ENCODE assay signal across 8 cellular contexts in the genomic region with DNA sequence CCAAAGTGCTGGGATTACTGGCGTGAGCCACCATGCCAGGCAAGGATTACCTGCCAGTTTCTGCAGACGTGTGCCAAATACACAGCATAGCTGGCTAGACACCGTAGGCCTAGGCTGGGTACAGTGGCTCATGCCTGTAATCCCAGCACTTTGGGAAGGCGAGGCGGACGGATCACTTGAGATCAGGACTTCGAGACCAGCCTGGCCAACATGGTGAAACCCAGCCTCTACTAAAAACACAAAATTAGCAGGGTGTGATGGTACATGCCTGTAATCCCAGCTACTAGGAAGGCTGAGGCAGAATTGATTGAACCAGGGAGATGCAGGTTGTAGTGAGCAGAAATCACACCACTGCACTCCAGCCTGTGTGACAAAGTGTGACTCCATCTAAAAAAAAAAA. TPM values are rescaled to one million over a fixed set of nuclear protein-coding genes. Genes with fewer than 3 reads are reported as not detected.
DNase-seq lines count a peak whose midpoint lies in the region; TF ChIP-seq lines count a peak whose summit lies in the region.

No MANE protein-coding gene starts in this region.

- DNase-seq in AG09309 (ENCODE audit: low read depth): no peak
- no peak for DNase-seq in Jurkat, Clone E6-1 (ENCODE audit: low read depth, low spot score)
- DNase-seq in nucleus accumbens (lab: John Stamatoyannopoulos, UW): no peak
- no peak for DNase-seq in HEK293T (ENCODE audit: extremely low spot score)
- no peak for DNase-seq in NCI-H524 (lab: John Stamatoyannopoulos, UW)
- DNase-seq in T1000 (lab: John Stamatoyannopoulos, UW): no peak

- peak overlapping the region; percentile 64 for H3K4me3 ChIP-seq in AG09309 (ENCODE audit: control insufficient read depth, low read depth, low read length)
- H3K4me3 ChIP-seq in Jurkat, Clone E6-1 (ENCODE audit: low read length): peak overlapping the region; percentile 97
- peak overlapping the region; percentile 92 to 94 for H3K4me3 ChIP-seq in mucosa of rectum (ENCODE audit: low read length in 2 of 2)

- H3K4me1 ChIP-seq in mucosa of rectum (ENCODE audit: control insufficient read depth in 2 of 2, insufficient read depth in 2 of 2, low read length in 2 of 2): peaks cover 9 to 15% of the 10 kb centered on the region in 2 donors

- H3K27me3 ChIP-seq in mucosa of rectum (ENCODE audit: control insufficient read depth in 2 of 2, insufficient read depth in 2 of 2, low read length in 2 of 2): no peaks in the 10 kb centered on the region

- peak overlapping the region in 4 of 5 experiments; percentile 96 to 99 (median 98) for H3K27ac Mint-ChIP-seq in brain

- peaks cover 32% of the 10 kb centered on the region for H3K36me3 Mint-ChIP-seq in brain

- H3K4me1 Mint-ChIP-seq in brain: peaks cover 27% of the 10 kb centered on the region

- peaks cover 5 to 21% of the 10 kb centered on the region in 2 donors for H3K36me3 ChIP-seq in mucosa of rectum (ENCODE audit: control insufficient read depth in 2 of 2, insufficient read depth in 2 of 2, low read length in 2 of 2)

- H3K4me3 Mint-ChIP-seq in brain: peak overlapping the region; percentile 95 to 96 (median 95)

- H3K27ac ChIP-seq in mucosa of rectum (ENCODE audit: low read depth in 2 of 2, low read length in 2 of 2): no peak overlapping the region

- TF ChIP-seq CTCF in AG09309 (IDR thresholded peaks at IDR 0.05; ENCODE audit: control insufficient read depth, insufficient read depth, low read depth, low read length, missing control alignments) (no peak), brain (conservative IDR thresholded peaks at IDR 0.05) (no peak)

- peaks cover 6% of the 10 kb centered on the region for H3K27me3 Mint-ChIP-seq in brain

- POLR2A ChIA-PET in HEK293T (lab: Yijun Ruan, JAX): no interaction called here

- H3K9ac ChIP-seq in mucosa of rectum (ENCODE audit: low read depth in 1 of 2, low read length in 2 of 2): no peak overlapping the region

- peaks cover 0 to 6% (median 0%) of the 10 kb centered on the region in 5 experiments for H3K9me3 Mint-ChIP-seq in brain

- CTCF ChIA-PET in HEK293T (lab: Yijun Ruan, JAX): interaction anchor here (0.6 to 1.3 kb wide), 3 partner anchors 11 to 47 kb away, joined by 3 to 4 read pairs (median 3); no protein-coding TSS in a partner anchor

- no peaks in the 10 kb centered on the region for H3K9me3 ChIP-seq in mucosa of rectum (ENCODE audit: control insufficient read depth in 2 of 2, low read length in 2 of 2)

TF ChIP-seq in HEK293T, 16 proteins besides CTCF, POLR2A, EP300 and RAD21:
- TF ChIP-seq, protein P1, sequence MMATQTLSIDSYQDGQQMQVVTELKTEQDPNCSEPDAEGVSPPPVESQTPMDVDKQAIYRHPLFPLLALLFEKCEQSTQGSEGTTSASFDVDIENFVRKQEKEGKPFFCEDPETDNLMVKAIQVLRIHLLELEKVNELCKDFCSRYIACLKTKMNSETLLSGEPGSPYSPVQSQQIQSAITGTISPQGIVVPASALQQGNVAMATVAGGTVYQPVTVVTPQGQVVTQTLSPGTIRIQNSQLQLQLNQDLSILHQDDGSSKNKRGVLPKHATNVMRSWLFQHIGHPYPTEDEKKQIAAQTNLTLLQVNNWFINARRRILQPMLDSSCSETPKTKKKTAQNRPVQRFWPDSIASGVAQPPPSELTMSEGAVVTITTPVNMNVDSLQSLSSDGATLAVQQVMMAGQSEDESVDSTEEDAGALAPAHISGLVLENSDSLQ (IDR thresholded peaks at IDR 0.05): no peak
- TF ChIP-seq SP1 (IDR thresholded peaks at IDR 0.05): no peak
- no peak for TF ChIP-seq BHLHE40 (IDR thresholded peaks at IDR 0.05; ENCODE audit: borderline replicate concordance)
- no peak for TF ChIP-seq NFRKB (IDR thresholded peaks at IDR 0.05)
- TF ChIP-seq CTBP1 (IDR thresholded peaks at IDR 0.05; ENCODE audit: borderline replicate concordance): no peak
- no peak for TF ChIP-seq ELF4 (IDR thresholded peaks at IDR 0.05)
- no peak for TF ChIP-seq FOXA1 (IDR thresholded peaks at IDR 0.05)
- no peak for TF ChIP-seq TARDBP (IDR thresholded peaks at IDR 0.05)
- no peak for TF ChIP-seq HDGF (IDR thresholded peaks at IDR 0.05; ENCODE audit: borderline replicate concordance)
- no peak for TF ChIP-seq L3MBTL2 (conservative IDR thresholded peaks at IDR 0.05)
- no peak for TF ChIP-seq FOXM1 (IDR thresholded peaks at IDR 0.05; ENCODE audit: borderline replicate concordance)
- no peak for TF ChIP-seq FOXK2 (IDR thresholded peaks at IDR 0.05)
- TF ChIP-seq ARNT (IDR thresholded peaks at IDR 0.05): no peak
- no peak for TF ChIP-seq LEF1 (IDR thresholded peaks at IDR 0.05; ENCODE audit: borderline replicate concordance)
TF ChIP-seq in HEK293T: peak in this region for 0.

RNA-seq across cellular contexts. Expression of a gene that starts 0.9 kb away (rescaled TPM):
- 119 TPM for polyA plus RNA-seq in Jurkat, Clone E6-1 (2012; ENCODE audit: insufficient read depth, insufficient read length)
- 83.2 TPM for polyA plus RNA-seq in brain (ENCODE audit: insufficient read depth, low read depth, low replicate concordance)

RNA-seq across cellular contexts. Expression of a gene that starts 35.9 kb away (rescaled TPM):
- polyA plus RNA-seq in Jurkat, Clone E6-1 (2012; ENCODE audit: insufficient read depth, insufficient read length): 6.5 TPM
- polyA plus RNA-seq in brain (ENCODE audit: insufficient read depth, low read depth, low replicate concordance): 101 TPM

RNA-seq across cellular contexts. Expression of a gene that starts 43.5 kb away (rescaled TPM):
- 2.2 TPM for polyA plus RNA-seq in Jurkat, Clone E6-1 (2012; ENCODE audit: insufficient read depth, insufficient read length)
- polyA plus RNA-seq in brain (ENCODE audit: insufficient read depth, low read depth, low replicate concordance): 8.1 TPM
